In genomic region chr20:9582137-9582536, GRCh38 we compare ENCODE assay signal across 35 cellular contexts.
"Had no signal": no experiment of that assay in that cellular context is flagged by ENCODE, and none has a peak within 500 bp of the region (broad histone marks: within the 10 kb centered on the region; RNA-seq: fewer than 3 reads in every experiment).

No MANE protein-coding gene starts in this region.

- H3K27ac ChIP-seq: adrenal gland, body of pancreas, brain microvascular endothelial cell, breast epithelium, VCaP had no signal

- FAIRE-seq: astrocyte, TTC549 had no signal

- H3K36me3 Mint-ChIP-seq: activated CD8-positive, alpha-beta memory T cell treated with anti-CD3 and anti-CD28 coated beads, Interleukin-2, amount 10 ng/mL, durations not matched to agents 7 days and 5 days; activated naive CD8-positive, alpha-beta T cell treated with anti-CD3 and anti-CD28 coated beads for 36 hours had no signal

- H3K27ac Mint-ChIP-seq: activated B cell treated with CpG ODN at 0.5 μM for 24 hours; activated CD4-positive, alpha-beta memory T cell treated with anti-CD3 and anti-CD28 coated beads, Interleukin-2, amount 10 ng/mL, durations not matched to agents 7 days and 5 days; activated CD4-positive, alpha-beta T cell treated with anti-CD3 and anti-CD28 coated beads, Interleukin-2, amount 10 ng/mL, durations not matched to agents 7 days and 5 days; activated CD8-positive, alpha-beta memory T cell treated with anti-CD3 and anti-CD28 coated beads, Interleukin-2, amount 10 ng/mL, durations not matched to agents 7 days and 5 days; activated CD8-positive, alpha-beta T cell treated with anti-CD3 and anti-CD28 coated beads, Interleukin-2, amount 10 ng/mL, durations not matched to agents 7 days and 5 days; activated naive CD4-positive, alpha-beta T cell treated with anti-CD3 and anti-CD28 coated beads for 36 hours; activated naive CD4-positive, alpha-beta T cell treated with anti-CD3 and anti-CD28 coated beads, Interleukin-2, amount 50 U/mL, for 72 hours; activated naive CD8-positive, alpha-beta T cell treated with anti-CD3 and anti-CD28 coated beads for 36 hours; activated T-cell treated with anti-CD3 and anti-CD28 coated beads, Interleukin-2, amount 50 U/mL, for 24 hours; activated T-helper 2 cell treated with anti-CD3 and anti-CD28 coated beads, Interferon-gamma antibody, Interleukin-2, Interleukin-4, amounts not matched to agents 10 μg/mL and 5 μg/mL and 100 μg/mL, durations not matched to agents 14 hours and 24 hours and 36 hours; T-helper 1 cell treated with Interleukin-12 subunit alpha and Interleukin-12 subunit beta and Interleukin-4 antibody, amounts not matched to agents 30 μg/mL and 1 μg/mL, for 36 hours; T-helper 2 cell treated with Interferon-gamma antibody and Interleukin-4, amounts not matched to agents 5 μg/mL and 100 μg/mL, for 36 hours had no signal

- H3K27me3 ChIP-seq: adrenal gland, body of pancreas, brain microvascular endothelial cell, breast epithelium had no signal

- H3K9me3 Mint-ChIP-seq: activated B cell treated with CpG ODN at 0.5 μM for 24 hours; activated CD4-positive, alpha-beta memory T cell treated with anti-CD3 and anti-CD28 coated beads, Interleukin-2, amount 10 ng/mL, durations not matched to agents 7 days and 5 days; activated CD4-positive, alpha-beta T cell treated with anti-CD3 and anti-CD28 coated beads, Interleukin-2, amount 10 ng/mL, durations not matched to agents 7 days and 5 days; activated naive CD8-positive, alpha-beta T cell treated with anti-CD3 and anti-CD28 coated beads for 36 hours; activated T-cell treated with anti-CD3 and anti-CD28 coated beads, Interleukin-2, amount 50 U/mL, for 24 hours; activated T-helper 2 cell treated with anti-CD3 and anti-CD28 coated beads, Interferon-gamma antibody, Interleukin-2, Interleukin-4, amounts not matched to agents 10 μg/mL and 5 μg/mL and 100 μg/mL, durations not matched to agents 14 hours and 24 hours and 36 hours; T-helper 1 cell treated with Interleukin-12 subunit alpha and Interleukin-12 subunit beta and Interleukin-4 antibody, amounts not matched to agents 30 μg/mL and 1 μg/mL, for 36 hours; T-helper 2 cell treated with Interferon-gamma antibody and Interleukin-4, amounts not matched to agents 5 μg/mL and 100 μg/mL, for 36 hours had no signal

- DNase-seq: activated B cell treated with CpG ODN at 0.5 μM for 24 hours; activated CD4-positive, alpha-beta memory T cell treated with anti-CD3 and anti-CD28 coated beads, Interleukin-2, amount 10 ng/mL, durations not matched to agents 7 days and 5 days; activated CD4-positive, alpha-beta T cell treated with anti-CD3 and anti-CD28 coated beads for 4 hours; activated CD4-positive, alpha-beta T cell treated with anti-CD3 and anti-CD28 coated beads, Interleukin-2, amount 10 ng/mL, durations not matched to agents 7 days and 5 days; activated CD4-positive, alpha-beta T cell treated with anti-CD3 and anti-CD28 coated beads, Interleukin-2, amount 50 U/mL, for 48 hours; activated CD4-positive, CD25-positive, alpha-beta regulatory T cell treated with anti-CD3 and anti-CD28 coated beads, Interleukin-2, amount 50 U/mL, for 72 hours; activated CD8-positive, alpha-beta memory T cell treated with anti-CD3 and anti-CD28 coated beads for 24 hours; activated CD8-positive, alpha-beta memory T cell treated with anti-CD3 and anti-CD28 coated beads, Interleukin-2, amount 10 ng/mL, durations not matched to agents 7 days and 5 days; activated CD8-positive, alpha-beta memory T cell treated with anti-CD3 and anti-CD28 coated beads, Interleukin-2, amount 50 U/mL, for 48 hours; activated CD8-positive, alpha-beta T cell treated with anti-CD3 and anti-CD28 coated beads, Interleukin-2, amount 10 ng/mL, durations not matched to agents 7 days and 5 days; activated effector memory CD4-positive, alpha-beta T cell treated with Interleukin-2 at 50 U/mL for 16 hours; activated gamma-delta T cell treated with Interleukin-2 at 50 U/mL for 16 hours; activated naive CD4-positive, alpha-beta T cell; activated naive CD4-positive, alpha-beta T cell treated with anti-CD3 and anti-CD28 coated beads for 36 hours; activated naive CD4-positive, alpha-beta T cell treated with anti-CD3 and anti-CD28 coated beads, Interleukin-2, amount 50 U/mL, for 16 hours; activated naive CD8-positive, alpha-beta T cell treated with anti-CD3 and anti-CD28 coated beads for 36 hours; activated T-cell treated with anti-CD3 and anti-CD28 coated beads, Interleukin-2, amount 50 U/mL, for 24 hours; activated T-cell treated with anti-CD3 and anti-CD28 coated beads, Interleukin-2, amount 50 U/mL, for 48 hours; adrenal gland; amniotic stem cell; aorta; body of pancreas; brain microvascular endothelial cell; cerebellar nuclear complex; T-helper 2 cell; T-helper 9 cell had no signal

- H3K4me1 Mint-ChIP-seq: activated B cell treated with CpG ODN at 0.5 μM for 24 hours; activated CD4-positive, alpha-beta memory T cell treated with anti-CD3 and anti-CD28 coated beads, Interleukin-2, amount 10 ng/mL, durations not matched to agents 7 days and 5 days; activated CD4-positive, alpha-beta T cell treated with anti-CD3 and anti-CD28 coated beads, Interleukin-2, amount 10 ng/mL, durations not matched to agents 7 days and 5 days; activated CD8-positive, alpha-beta memory T cell treated with anti-CD3 and anti-CD28 coated beads, Interleukin-2, amount 10 ng/mL, durations not matched to agents 7 days and 5 days; activated naive CD8-positive, alpha-beta T cell treated with anti-CD3 and anti-CD28 coated beads for 36 hours; central memory CD8-positive, alpha-beta T cell had no signal

- H3K4me3 Mint-ChIP-seq: activated B cell treated with CpG ODN at 0.5 μM for 24 hours; activated CD4-positive, alpha-beta memory T cell treated with anti-CD3 and anti-CD28 coated beads, Interleukin-2, amount 10 ng/mL, durations not matched to agents 7 days and 5 days; activated CD4-positive, alpha-beta T cell treated with anti-CD3 and anti-CD28 coated beads, Interleukin-2, amount 10 ng/mL, durations not matched to agents 7 days and 5 days; activated CD8-positive, alpha-beta memory T cell treated with anti-CD3 and anti-CD28 coated beads, Interleukin-2, amount 10 ng/mL, durations not matched to agents 7 days and 5 days; activated CD8-positive, alpha-beta T cell treated with anti-CD3 and anti-CD28 coated beads, Interleukin-2, amount 10 ng/mL, durations not matched to agents 7 days and 5 days; activated naive CD4-positive, alpha-beta T cell treated with anti-CD3 and anti-CD28 coated beads for 36 hours; activated naive CD8-positive, alpha-beta T cell treated with anti-CD3 and anti-CD28 coated beads for 36 hours; activated T-cell treated with anti-CD3 and anti-CD28 coated beads, Interleukin-2, amount 50 U/mL, for 24 hours; central memory CD8-positive, alpha-beta T cell; T-helper 1 cell treated with Interleukin-12 subunit alpha and Interleukin-12 subunit beta and Interleukin-4 antibody, amounts not matched to agents 30 μg/mL and 1 μg/mL, for 36 hours; T-helper 2 cell treated with Interferon-gamma antibody and Interleukin-4, amounts not matched to agents 5 μg/mL and 100 μg/mL, for 36 hours had no signal

- H3K36me3 ChIP-seq: adrenal gland, brain microvascular endothelial cell, breast epithelium had no signal

- H3K27me3 Mint-ChIP-seq: activated B cell treated with CpG ODN at 0.5 μM for 24 hours; activated CD4-positive, alpha-beta memory T cell treated with anti-CD3 and anti-CD28 coated beads, Interleukin-2, amount 10 ng/mL, durations not matched to agents 7 days and 5 days; activated CD4-positive, alpha-beta T cell treated with anti-CD3 and anti-CD28 coated beads, Interleukin-2, amount 10 ng/mL, durations not matched to agents 7 days and 5 days; activated CD8-positive, alpha-beta memory T cell treated with anti-CD3 and anti-CD28 coated beads, Interleukin-2, amount 10 ng/mL, durations not matched to agents 7 days and 5 days; activated naive CD8-positive, alpha-beta T cell treated with anti-CD3 and anti-CD28 coated beads for 36 hours; activated T-cell treated with anti-CD3 and anti-CD28 coated beads, Interleukin-2, amount 50 U/mL, for 24 hours; central memory CD8-positive, alpha-beta T cell had no signal

- ATAC-seq: activated CD8-positive, alpha-beta memory T cell treated with anti-CD3 and anti-CD28 coated beads, Interleukin-2, amount 10 ng/mL, durations not matched to agents 7 days and 5 days; activated CD8-positive, alpha-beta T cell treated with anti-CD3 and anti-CD28 coated beads, Interleukin-2, amount 10 ng/mL, durations not matched to agents 7 days and 5 days; activated naive CD4-positive, alpha-beta T cell treated with anti-CD3 and anti-CD28 coated beads, Interleukin-2, amount 50 U/mL, for 72 hours; body of pancreas had no signal

- H3K9me3 ChIP-seq: adrenal gland, body of pancreas, breast epithelium had no signal

- H3K4me1 ChIP-seq: adrenal gland, body of pancreas, breast epithelium had no signal

- H3K4me3 ChIP-seq: adrenal gland, body of pancreas, breast epithelium had no signal
